10 cellular contexts compared by ENCODE assay signal in genomic region chr12:673849-674248, GRCh38. TPM values are rescaled to one million over a fixed set of nuclear protein-coding genes. Genes with fewer than 3 reads are reported as not detected.
DNase-seq lines count a peak whose midpoint lies in the region; ATAC-seq lines count a peak whose summit lies in the region.
"Had no signal": no experiment of that assay in that cellular context is flagged by ENCODE, and none has a peak within 500 bp of the region (broad histone marks: within the 10 kb centered on the region; RNA-seq: fewer than 3 reads in every experiment).

No MANE protein-coding gene starts in this region.

- H3K4me3 ChIP-seq in CD4-positive, alpha-beta memory T cell (ENCODE audit: low read length in 2 of 2), result peak overlapping the region; percentile 27 to 44
- no peak overlapping the region for H3K4me3 ChIP-seq in SJCRH30
- H3K4me3 ChIP-seq: GM23248 had no signal

- no peaks in the 10 kb centered on the region for H3K36me3 ChIP-seq in CD4-positive, alpha-beta memory T cell (ENCODE audit: insufficient read depth, low read length)
- H3K36me3 ChIP-seq in SJCRH30, result no peaks in the 10 kb centered on the region

- peaks cover 0 to 2% of the 10 kb centered on the region in 2 donors for H3K36me3 Mint-ChIP-seq in CD4-positive, alpha-beta memory T cell
- no peaks in the 10 kb centered on the region for H3K36me3 Mint-ChIP-seq in activated naive CD8-positive, alpha-beta T cell

- peak overlapping the region; percentile 67 to 91 (median 84) for H3K4me3 Mint-ChIP-seq in CD4-positive, alpha-beta memory T cell
- H3K4me3 Mint-ChIP-seq in activated naive CD8-positive, alpha-beta T cell, result peak overlapping the region; percentile 64

- H3K27ac Mint-ChIP-seq in CD4-positive, alpha-beta memory T cell, result peak overlapping the region; percentile 93 to 100 (median 99)
- peak overlapping the region; percentile 84 for H3K27ac Mint-ChIP-seq in activated naive CD8-positive, alpha-beta T cell

- H3K9me3 Mint-ChIP-seq in CD4-positive, alpha-beta memory T cell, result peaks cover 0 to 1% (median 0%) of the 10 kb centered on the region in 8 donors
- H3K9me3 Mint-ChIP-seq in activated naive CD8-positive, alpha-beta T cell (ENCODE audit: low read depth), result no peaks in the 10 kb centered on the region

- POLR2A ChIA-PET in CD4-positive, alpha-beta memory T cell (lab: Charles Lee; ENCODE audit: partially characterized antibody), result interaction anchor here (1.0 to 6.6 kb wide), 12 partner anchors 11 to 104 kb away, joined by 3 to 64 read pairs (median 10); partner anchors contain the start of genes NINJ2 and WNK1

- H3K27me3 ChIP-seq in CD4-positive, alpha-beta memory T cell (ENCODE audit: insufficient read depth, low read length), result no peaks in the 10 kb centered on the region
- no peaks in the 10 kb centered on the region for H3K27me3 ChIP-seq in SJCRH30

- CTCF ChIA-PET in CD4-positive, alpha-beta memory T cell (lab: Charles Lee; ENCODE audit: partially characterized antibody), result interaction anchor here (0.5 to 4.0 kb wide), 7 partner anchors 16 to 142 kb away, joined by 3 to 29 read pairs (median 3); partner anchors contain the start of gene WNK1

- intact Hi-C loops in CD4-positive, alpha-beta memory T cell (cut with micrococcal nuclease), result loop anchor here (1.0 to 2.0 kb wide), 2 partner anchors 11 to 77 kb away; no protein-coding TSS in a partner anchor

- H3K27ac ChIP-seq in CD4-positive, alpha-beta memory T cell (ENCODE audit: low read depth, low read length), result peak overlapping the region; percentile 70
- no peak overlapping the region for H3K27ac ChIP-seq in SJCRH30
- H3K27ac ChIP-seq: GM23248 had no signal

- H3K27me3 Mint-ChIP-seq in CD4-positive, alpha-beta memory T cell, result no peaks in the 10 kb centered on the region
- no peaks in the 10 kb centered on the region for H3K27me3 Mint-ChIP-seq in activated naive CD8-positive, alpha-beta T cell

- no peaks in the 10 kb centered on the region for H3K9me3 ChIP-seq in CD4-positive, alpha-beta memory T cell (ENCODE audit: control insufficient read depth in 1 of 2, low read length in 2 of 2)
- H3K9me3 ChIP-seq in SJCRH30 (replicated peaks), result no peaks in the 10 kb centered on the region

- H3K4me1 ChIP-seq in CD4-positive, alpha-beta memory T cell (ENCODE audit: insufficient read depth, low read length), result peaks cover 64% of the 10 kb centered on the region
- no peaks in the 10 kb centered on the region; the same call in 1 of the 2 replicates for H3K4me1 ChIP-seq in SJCRH30

- no peak for DNase-seq in CD4-positive, alpha-beta memory T cell
- DNase-seq in left lobe of liver (ENCODE audit: low spot score), result no peak
- no peak for DNase-seq in NOMO-1 treated with dmso at 0.1 percent for 144 hours (lab: John Stamatoyannopoulos, UW; ENCODE audit: unreplicated experiment)
- DNase-seq in SJCRH30, result no peak
- DNase-seq in GOT3 (lab: John Stamatoyannopoulos, UW), result no peak
- DNase-seq: NCI-H1417 treated with DMSO at 0.1 percent for 48 hours had no signal

- H3K4me1 Mint-ChIP-seq in CD4-positive, alpha-beta memory T cell, result peaks cover 34 to 67% (median 53%) of the 10 kb centered on the region in 4 donors
- peaks cover 69% of the 10 kb centered on the region for H3K4me1 Mint-ChIP-seq in activated naive CD8-positive, alpha-beta T cell (ENCODE audit: low read depth)

- ATAC-seq in GM19372 (IDR thresholded peaks at IDR 0.05; ENCODE audit: low read depth, unreplicated experiment) (peak; percentile 2), HG03097 (IDR thresholded peaks at IDR 0.05; ENCODE audit: low FRiP score, unreplicated experiment) (peak; percentile 8), left lobe of liver (no peak)

RNA-seq across cellular contexts. Expression of gene NINJ2, which starts 10.6 kb away (rescaled TPM):
- 1 to 10 TPM; 3.7 to 4.5 TPM for total RNA-seq in CD4-positive, alpha-beta memory T cell
- polyA plus RNA-seq in CD4-positive, alpha-beta memory T cell, result 10 to 100 TPM; 25.5 to 30.3 TPM
- total RNA-seq in left lobe of liver, result 16.1 TPM
- total RNA-seq in SJCRH30 (2014; rRNA removed; shearing (Covaris generic)), result 0.24 TPM in 1 of 2 replicates, not detected in the other
